ENCODE assay signal across 7 cellular contexts in genomic region chr9:35756275-35756742, GRCh38. TPM values are rescaled to one million over a fixed set of nuclear protein-coding genes. Genes with fewer than 3 reads are reported as not detected.
DNase-seq lines count a peak whose midpoint lies in the region; ATAC-seq and TF ChIP-seq lines count a peak whose summit lies in the region.
"Had no signal": no experiment of that assay in that cellular context is flagged by ENCODE, and none has a peak within 500 bp of the region (broad histone marks: within the 10 kb centered on the region; RNA-seq: fewer than 3 reads in every experiment).

No MANE protein-coding gene starts in this region.

- H3K36me3 ChIP-seq in RWPE2 (ENCODE audit: low read depth) (peaks cover 23% of the 10 kb centered on the region), gastrocnemius medialis (peaks cover 2 to 37% of the 10 kb centered on the region in 2 donors), MG63 (peaks cover 56% of the 10 kb centered on the region)

- TF ChIP-seq CTCF in GM12873 (IDR thresholded peaks at IDR 0.05; ENCODE audit: insufficient read depth, low read depth, low read length, missing control alignments) (peak; percentile 90), RWPE2 (IDR thresholded peaks at IDR 0.05; ENCODE audit: poor library complexity, severe bottlenecking) (peak; percentile 72), gastrocnemius medialis (IDR thresholded peaks at IDR 0.05 in 4 of 5, conservative IDR thresholded peaks at IDR 0.05 in 1 of 5) (peak in 3 of 5 experiments; percentile 42 to 66 (median 47))

- H3K27me3 ChIP-seq in RWPE2 (ENCODE audit: insufficient read depth, poor library complexity, severe bottlenecking) = no peaks in the 10 kb centered on the region
- no peaks in the 10 kb centered on the region for H3K27me3 ChIP-seq in gastrocnemius medialis
- H3K27me3 ChIP-seq in MG63 = no peaks in the 10 kb centered on the region

- H3K4me3 ChIP-seq in RWPE2 (ENCODE audit: severe bottlenecking) (peak overlapping the region; percentile 52), gastrocnemius medialis (peak overlapping the region; percentile 62 to 76 (median 68)), MG63 (no peak overlapping the region)

- H3K27ac ChIP-seq in RWPE2 (ENCODE audit: poor library complexity, severe bottlenecking) (peak overlapping the region; percentile 76), gastrocnemius medialis (peak overlapping the region; percentile 81 to 95 (median 83))

- H3K4me1 ChIP-seq in RWPE2 (ENCODE audit: insufficient read depth, poor library complexity, severe bottlenecking) = peaks cover 17% of the 10 kb centered on the region
- H3K4me1 ChIP-seq in gastrocnemius medialis = peaks cover 19 to 21% of the 10 kb centered on the region in 2 donors

- no peak for DNase-seq in RWPE2 (ENCODE audit: low spot score)
- DNase-seq in effector CD8-positive, alpha-beta T cell (lab: John Stamatoyannopoulos, UW) = peak; percentile 63
- no peak for DNase-seq in gastrocnemius medialis
- DNase-seq in MG63 = no peak
- DNase-seq in NCI-H748 treated with DMSO at 0.1 percent for 48 hours (lab: John Stamatoyannopoulos, UW) = no peak

- ATAC-seq in RWPE2 (ENCODE audit: low read depth) (peak; percentile 44; the same call in 1 of the 3 replicates), gastrocnemius medialis (peak in 1 of 2 donors; percentile 26)

- intact Hi-C loops in gastrocnemius medialis (cut with DNase I; ENCODE audit: low total_unique reads) = no loop called here

- no peak for TF ChIP-seq POLR2A in gastrocnemius medialis (IDR thresholded peaks at IDR 0.05)

- in situ Hi-C loops in gastrocnemius medialis (cut with MboI; ENCODE audit: low sequenced_read_pairs in 4 of 4) = no loop called here

- H3K9me3 ChIP-seq in RWPE2 (ENCODE audit: severe bottlenecking) (no peaks in the 10 kb centered on the region), gastrocnemius medialis (no peaks in the 10 kb centered on the region), MG63 (no peaks in the 10 kb centered on the region)

RNA-seq across cellular contexts. Expression of gene MSMP, which starts 2.2 kb away (rescaled TPM):
- total RNA-seq in gastrocnemius medialis = not detected
- total RNA-seq in MG63 (2014; rRNA removed; shearing (Covaris generic); ENCODE audit: low replicate concordance) = not detected in 2 replicates
- total RNA-seq: SK-MEL-5 had no signal

RNA-seq across cellular contexts. Expression of gene RGP1, which starts 7.2 kb away (rescaled TPM):
- 10 to 100 TPM; 22.0 to 41.1 (median 36.3) TPM for total RNA-seq in gastrocnemius medialis
- 25.9 and 33.7 TPM in 2 replicates for total RNA-seq in MG63 (2014; rRNA removed; shearing (Covaris generic); ENCODE audit: low replicate concordance)

RNA-seq across cellular contexts. Expression of gene GBA2, which starts 7.3 kb away (rescaled TPM):
- 10 to 100 TPM; 47.3 to 63.2 (median 51.4) TPM for total RNA-seq in gastrocnemius medialis
- total RNA-seq in MG63 (2014; rRNA removed; shearing (Covaris generic); ENCODE audit: low replicate concordance) = 32.7 and 58.6 TPM in 2 replicates

RNA-seq across cellular contexts. Expression of gene CREB3, which starts 23.8 kb away (rescaled TPM):
- total RNA-seq in gastrocnemius medialis = 10 to 100 TPM; 17.8 to 39.6 (median 26.2) TPM
- total RNA-seq in MG63 (2014; rRNA removed; shearing (Covaris generic); ENCODE audit: low replicate concordance) = 168 and 170 TPM in 2 replicates

RNA-seq across cellular contexts. Expression of gene TLN1, which starts 24.3 kb away (rescaled TPM):
- 100 to 1,000 TPM; 106 to 256 (median 186) TPM for total RNA-seq in gastrocnemius medialis
- total RNA-seq in MG63 (2014; rRNA removed; shearing (Covaris generic); ENCODE audit: low replicate concordance) = 453 and 652 TPM in 2 replicates
